In the genomic region with DNA sequence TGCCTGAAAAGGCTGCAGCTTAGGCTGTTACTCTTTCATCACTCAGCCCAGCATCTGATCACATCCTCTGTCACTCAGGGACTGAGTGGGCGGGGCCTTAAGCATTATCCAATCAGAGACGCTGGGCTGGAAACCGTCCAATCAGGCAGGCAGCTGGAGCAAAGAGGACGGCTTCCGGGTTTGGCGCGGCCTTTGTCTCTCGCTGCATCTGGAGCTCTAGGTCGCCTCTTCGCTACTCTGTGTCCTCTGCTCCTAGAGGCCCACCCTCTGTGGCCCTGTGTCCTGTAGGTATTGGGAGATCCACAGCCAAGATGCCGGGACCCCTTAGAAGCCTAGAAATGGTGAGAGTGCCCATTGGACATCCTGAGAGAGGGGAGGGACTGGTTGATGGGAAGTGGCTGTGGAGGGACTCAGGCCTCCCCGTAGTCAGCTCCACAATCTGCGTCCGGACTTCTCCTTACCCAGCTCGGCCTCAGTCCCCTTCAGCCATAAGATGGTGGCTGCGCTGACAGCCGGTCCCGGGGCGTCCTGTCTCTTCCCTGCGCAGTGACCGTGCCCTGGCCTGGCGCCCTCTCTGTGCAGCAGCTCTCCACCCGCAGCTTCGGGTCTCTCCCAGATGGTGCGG, we compare ENCODE assay signal across 8 cellular contexts. TPM values are rescaled to one million over a fixed set of nuclear protein-coding genes. Genes with fewer than 3 reads are reported as not detected.
DNase-seq lines count a peak whose midpoint lies in the region; ATAC-seq and TF ChIP-seq lines count a peak whose summit lies in the region.

ZNF486 (plus strand) TSS at position 195 of the 625 bp plus-strand sequence; CDS start at position 312, 117 bp downstream.

- no peaks in the 10 kb centered on the region for H3K27me3 Mint-ChIP-seq in mesothelial cell of epicardium (ENCODE audit: low read depth)

- peak within 1 kb of the TSS; percentile 99 for H3K4me3 Mint-ChIP-seq in mesothelial cell of epicardium

- peak; percentile 97 for DNase-seq in G401 (ENCODE audit: low spot score)
- DNase-seq in NCI-H510A (lab: John Stamatoyannopoulos, UW) = peak; percentile 55
- DNase-seq in activated CD8-positive, alpha-beta memory T cell treated with anti-CD3 and anti-CD28 coated beads, Interleukin-2, amount 50 U/mL, for 4 hours = peak; percentile 88
- DNase-seq in epithelial cell of esophagus (ENCODE audit: low read depth) = peak; percentile 96
- peak; percentile 85 to 94 for DNase-seq in mesothelial cell of epicardium (ENCODE audit: low spot score in 2 of 2, unreplicated experiment in 2 of 2)
- peak; percentile 85 for DNase-seq in stimulated activated CD8-positive, alpha-beta memory T cell treated with anti-CD3 and anti-CD28 coated beads, Interleukin-15, amount 100 ng/mL, for 1 hour (ENCODE audit: low read depth)
- DNase-seq in HT-29 (ENCODE audit: low spot score) = no peak

- peak within 1 kb of the TSS; percentile 99 for H3K27ac Mint-ChIP-seq in mesothelial cell of epicardium

- peak within 1 kb of the TSS; percentile 92 for H3K4me3 ChIP-seq in epithelial cell of esophagus (ENCODE audit: low read length)

- TF ChIP-seq CTCF in epithelial cell of esophagus (IDR thresholded peaks at IDR 0.05; ENCODE audit: insufficient read depth, low read depth, low read length, missing control alignments) (no peak), mesothelial cell of epicardium (IDR thresholded peaks at IDR 0.05; ENCODE audit: unreplicated experiment) (no peak)

- peaks cover 27% of the 10 kb centered on the region for H3K4me1 Mint-ChIP-seq in mesothelial cell of epicardium

- peaks cover 3% of the 10 kb centered on the region for H3K9me3 Mint-ChIP-seq in mesothelial cell of epicardium

- in situ Hi-C loops in G401 (cut with HindIII; ENCODE audit: low sequenced_read_pairs) = no loop called here

- peaks cover 20% of the 10 kb centered on the region for H3K36me3 Mint-ChIP-seq in mesothelial cell of epicardium

- ATAC-seq in HG02588 (IDR thresholded peaks at IDR 0.05; ENCODE audit: unreplicated experiment) = peak; percentile 81

RNA-seq across cellular contexts. Expression of gene ZNF486, which starts in this region (rescaled TPM):
- total RNA-seq in G401 (2014; rRNA removed; shearing (Covaris generic)) = not detected in 2 replicates
- total RNA-seq in mesothelial cell of epicardium = 14.4 to 16.4 TPM (median 14.9 TPM) in 3 replicates
- total RNA-seq in HT-29 (2014; rRNA removed; shearing (Covaris generic)) = 0.15 TPM in 1 of 2 replicates, not detected in the other

Comparison
In these comparisons a context has a peak if more than half of its experiments do, and no peak if none do; other contexts are left out.
1. RNA of gene ZNF486 (total RNA-seq): 14.4 to 16.4 TPM in mesothelial cell of epicardium; 0.15 TPM in HT-29 and not detected in G401; every median in the first group is over 10 times any median in the second.
2. Peak in DNase-seq in G401; RNA of the gene not detected or under 1 TPM.